Comparison of ENCODE assay signal across 1 cellular context in genomic region chr2:134713606-134714005, GRCh38.
TF ChIP-seq lines count a peak whose summit lies in the region.

No MANE protein-coding gene starts in this region.

TF ChIP-seq in H1, 55 proteins besides CTCF, POLR2A, EP300 and RAD21 (continued from another document):
- no peak for TF ChIP-seq SAP30 (IDR thresholded peaks at IDR 0.05; ENCODE audit: insufficient read depth, insufficient replicate concordance, low read length)
- no peak for TF ChIP-seq EGR1 (IDR thresholded peaks at IDR 0.05; ENCODE audit: borderline replicate concordance, low read depth, low read length)
